In genomic region chr17:33871720-33872535, GRCh38 we compare ENCODE assay signal across 11 cellular contexts.
DNase-seq lines count a peak whose midpoint lies in the region; ATAC-seq lines count a peak whose summit lies in the region.
"Had no signal": no experiment of that assay in that cellular context is flagged by ENCODE, and none has a peak within 500 bp of the region (broad histone marks: within the 10 kb centered on the region; RNA-seq: fewer than 3 reads in every experiment).

No MANE protein-coding gene starts in this region.

- H3K36me3 Mint-ChIP-seq in activated naive CD4-positive, alpha-beta T cell treated with anti-CD3 and anti-CD28 coated beads for 36 hours (ENCODE audit: low read depth): no peaks in the 10 kb centered on the region

- no peaks in the 10 kb centered on the region for H3K9me3 Mint-ChIP-seq in activated naive CD4-positive, alpha-beta T cell treated with anti-CD3 and anti-CD28 coated beads for 36 hours

- H3K4me3 ChIP-seq in aorta (ENCODE audit: low read length in 2 of 2): no peak overlapping the region
- H3K4me3 ChIP-seq: GM12878, smooth muscle cell had no signal

- H3K4me1 Mint-ChIP-seq in activated naive CD4-positive, alpha-beta T cell treated with anti-CD3 and anti-CD28 coated beads for 36 hours (ENCODE audit: low read depth): no peaks in the 10 kb centered on the region

- CTCF ChIA-PET in activated naive CD4-positive, alpha-beta T cell treated with anti-CD3 and anti-CD28 coated beads for 36 hours (lab: Charles Lee): no interaction called here

- H3K27ac Mint-ChIP-seq in activated naive CD4-positive, alpha-beta T cell treated with anti-CD3 and anti-CD28 coated beads for 36 hours: no peak overlapping the region

- peak; percentile 5 for DNase-seq in stimulated activated CD4-positive, alpha-beta T cell treated with anti-CD3 and anti-CD28 coated beads, Interleukin-1b, Interleukin-23, amount 100 ng/mL, for 48 hours
- no peak for DNase-seq in stimulated activated CD4-positive, alpha-beta T cell treated with anti-CD3 and anti-CD28 coated beads, Interleukin-2, amount 100 ng/mL, for 48 hours
- DNase-seq in NCI-H774 (lab: John Stamatoyannopoulos, UW): peak; percentile 41
- no peak for DNase-seq in aorta
- DNase-seq in HuH-7.5 (ENCODE audit: low spot score): no peak
- DNase-seq in activated naive CD4-positive, alpha-beta T cell treated with anti-CD3 and anti-CD28 coated beads for 36 hours: no peak

- intact Hi-C loops in aorta (cut with DNase I): no loop called here
- intact Hi-C loops in activated naive CD4-positive, alpha-beta T cell treated with anti-CD3 and anti-CD28 coated beads for 36 hours (cut with micrococcal nuclease): no loop called here

- H3K27me3 ChIP-seq in aorta (ENCODE audit: control insufficient read depth in 1 of 2, insufficient read depth in 2 of 2, low read length in 1 of 2): no peaks in the 10 kb centered on the region

- H3K4me3 Mint-ChIP-seq in activated naive CD4-positive, alpha-beta T cell treated with anti-CD3 and anti-CD28 coated beads for 36 hours: no peak overlapping the region

- no peaks in the 10 kb centered on the region for H3K4me1 ChIP-seq in aorta (ENCODE audit: control insufficient read depth in 1 of 2, insufficient read depth in 2 of 2, low read length in 2 of 2)

- H3K27me3 Mint-ChIP-seq in activated naive CD4-positive, alpha-beta T cell treated with anti-CD3 and anti-CD28 coated beads for 36 hours (ENCODE audit: low read depth): peaks cover 14% of the 10 kb centered on the region

- H3K36me3 ChIP-seq in aorta (ENCODE audit: control insufficient read depth in 1 of 2, insufficient read depth in 2 of 2, low read length in 1 of 2): no peaks in the 10 kb centered on the region

- no peaks in the 10 kb centered on the region for H3K9me3 ChIP-seq in aorta (ENCODE audit: control insufficient read depth, low read length)

- ATAC-seq in esophagus mucosa (peak; percentile 100), aorta (ENCODE audit: low FRiP score) (peak; percentile 19), GM18907 (IDR thresholded peaks at IDR 0.05; ENCODE audit: unreplicated experiment) (no peak)
- ATAC-seq: GM12878 had no signal

- no peak overlapping the region for H3K27ac ChIP-seq in aorta (ENCODE audit: low read depth in 1 of 2, low read length in 2 of 2)
- H3K27ac ChIP-seq: C4-2B had no signal

- WGBS in aorta, 2 donors: 72 to 75% methylated on average over 9 of the region's 9 CpGs

Comparison
In these comparisons a context has a peak if more than half of its experiments do, and no peak if none do; other contexts are left out.
1. DNase-seq: peak in stimulated activated CD4-positive, alpha-beta T cell treated with anti-CD3 and anti-CD28 coated beads, Interleukin-1b, Interleukin-23, amount 100 ng/mL, for 48 hours (single experiment) and NCI-H774 (single experiment); none in stimulated activated CD4-positive, alpha-beta T cell treated with anti-CD3 and anti-CD28 coated beads, Interleukin-2, amount 100 ng/mL, for 48 hours (0 of 2), aorta (0 of 2), HuH-7.5 (single experiment) and activated naive CD4-positive, alpha-beta T cell treated with anti-CD3 and anti-CD28 coated beads for 36 hours (single experiment).